9 cellular contexts compared by ENCODE assay signal in genomic region chr17:8118769-8119574, GRCh38. TPM values are rescaled to one million over a fixed set of nuclear protein-coding genes. Genes with fewer than 3 reads are reported as not detected.
DNase-seq lines count a peak whose midpoint lies in the region; ATAC-seq and TF ChIP-seq lines count a peak whose summit lies in the region.
"Had no signal": no experiment of that assay in that cellular context is flagged by ENCODE, and none has a peak within 500 bp of the region (broad histone marks: within the 10 kb centered on the region; RNA-seq: fewer than 3 reads in every experiment).

No MANE protein-coding gene starts in this region.

- peaks cover 16 to 61% (median 37%) of the 10 kb centered on the region in 4 donors for H3K4me1 Mint-ChIP-seq in CD4-positive, CD25-positive, alpha-beta regulatory T cell
- peaks cover 38% of the 10 kb centered on the region for H3K4me1 Mint-ChIP-seq in nephron

- H3K36me3 ChIP-seq in CD4-positive, CD25-positive, alpha-beta regulatory T cell (ENCODE audit: control insufficient read depth, insufficient read depth, low read length): no peaks in the 10 kb centered on the region

- peak overlapping the region; percentile 86 for H3K4me3 ChIP-seq in CD4-positive, CD25-positive, alpha-beta regulatory T cell (ENCODE audit: low read depth, low read length)

- H3K27me3 ChIP-seq in CD4-positive, CD25-positive, alpha-beta regulatory T cell (ENCODE audit: control insufficient read depth, insufficient read depth, low read length): peaks cover 22% of the 10 kb centered on the region

- peak overlapping the region; percentile 95 to 100 (median 99) for H3K27ac Mint-ChIP-seq in CD4-positive, CD25-positive, alpha-beta regulatory T cell
- H3K27ac Mint-ChIP-seq in nephron: peak overlapping the region; percentile 50 to 82 (median 78)

- H3K27ac ChIP-seq in CD4-positive, CD25-positive, alpha-beta regulatory T cell (ENCODE audit: insufficient read depth, low read length, poor library complexity, severe bottlenecking): peak overlapping the region; percentile 75

- peaks cover 82% of the 10 kb centered on the region for H3K27me3 Mint-ChIP-seq in CD4-positive, CD25-positive, alpha-beta regulatory T cell
- peaks cover 91% of the 10 kb centered on the region for H3K27me3 Mint-ChIP-seq in nephron (ENCODE audit: low read depth)

- H3K4me3 Mint-ChIP-seq in CD4-positive, CD25-positive, alpha-beta regulatory T cell: peak overlapping the region; percentile 93 to 98 (median 94)
- H3K4me3 Mint-ChIP-seq in nephron: peak overlapping the region; percentile 93 to 98 (median 97)

- ATAC-seq in CD4-positive, CD25-positive, alpha-beta regulatory T cell (ENCODE audit: low read depth in 2 of 2): peak; percentile 74
- peak; percentile 34 for ATAC-seq in GM21423 (IDR thresholded peaks at IDR 0.05; ENCODE audit: unreplicated experiment)

- H3K9me3 Mint-ChIP-seq in CD4-positive, CD25-positive, alpha-beta regulatory T cell: peaks cover 0 to 12% (median 0%) of the 10 kb centered on the region in 7 donors
- no peaks in the 10 kb centered on the region for H3K9me3 Mint-ChIP-seq in nephron

- peak; percentile 75 to 88 (median 80) for DNase-seq in CD4-positive, CD25-positive, alpha-beta regulatory T cell
- DNase-seq in LHCN-M2 (ENCODE audit: low read depth) (peak; percentile 81), SIG-M5 treated with dmso at 0.1 percent for 504 hours (lab: John Stamatoyannopoulos, UW; ENCODE audit: unreplicated experiment) (peak; percentile 77), activated gamma-delta T cell (lab: John Stamatoyannopoulos, UW) (peak; percentile 65), fibroblast of the conjunctiva (ENCODE audit: low read depth) (peak; percentile 77)
- DNase-seq in stimulated activated naive CD4-positive, alpha-beta T cell treated with Interleukin-2 at 50 U/mL for 16 hours (lab: John Stamatoyannopoulos, UW): peak; percentile 76

- H3K4me1 ChIP-seq in CD4-positive, CD25-positive, alpha-beta regulatory T cell (ENCODE audit: control insufficient read depth, insufficient read depth, low read length, poor library complexity, severe bottlenecking): peaks cover 57% of the 10 kb centered on the region

- no peaks in the 10 kb centered on the region for H3K9me3 ChIP-seq in CD4-positive, CD25-positive, alpha-beta regulatory T cell (ENCODE audit: control insufficient read depth in 2 of 2, low read length in 2 of 2)

- peak; percentile 87 to 89 (median 88) for TF ChIP-seq CTCF in nephron (IDR thresholded peaks at IDR 0.05; ENCODE audit: unreplicated experiment in 3 of 3)

- peaks cover 7% of the 10 kb centered on the region for H3K36me3 Mint-ChIP-seq in CD4-positive, CD25-positive, alpha-beta regulatory T cell
- no peaks in the 10 kb centered on the region for H3K36me3 Mint-ChIP-seq in nephron (ENCODE audit: low read depth)

RNA-seq across cellular contexts. Expression of gene ALOXE3, which starts 0.7 kb away (rescaled TPM):
- total RNA-seq in CD4-positive, CD25-positive, alpha-beta regulatory T cell: 0.15 TPM
- under 1 TPM in 3 of 4 donors, not detected in 1; 0.18 to 0.51 (median 0.42) TPM for polyA plus RNA-seq in CD4-positive, CD25-positive, alpha-beta regulatory T cell
- total RNA-seq in LHCN-M2 (2014; rRNA removed): not detected in 2 replicates
- 0.09 TPM for polyA plus RNA-seq in LHCN-M2 (2012)
- total RNA-seq: T-helper 1 cell treated with Interleukin-12 subunit alpha and Interleukin-12 subunit beta and Interleukin-4 antibody, amounts not matched to agents 30 ng/mL and 1 ng/mL, for 36 hours had no signal

RNA-seq across cellular contexts. Expression of gene HES7, which starts 4.9 kb away (rescaled TPM):
- total RNA-seq in CD4-positive, CD25-positive, alpha-beta regulatory T cell: not detected
- polyA plus RNA-seq in CD4-positive, CD25-positive, alpha-beta regulatory T cell: not detected
- 0.06 and 0.34 TPM in 2 replicates for total RNA-seq in LHCN-M2 (2014; rRNA removed)
- 0.29 TPM for polyA plus RNA-seq in LHCN-M2 (2012)

RNA-seq across cellular contexts. Expression of gene ALOX12B, which starts 31.5 kb away (rescaled TPM):
- total RNA-seq in CD4-positive, CD25-positive, alpha-beta regulatory T cell: not detected
- under 1 TPM in 3 of 4 donors, not detected in 1; 0.53 to 0.68 (median 0.67) TPM for polyA plus RNA-seq in CD4-positive, CD25-positive, alpha-beta regulatory T cell
- total RNA-seq in LHCN-M2 (2014; rRNA removed): 0.06 TPM in 1 of 2 replicates, not detected in the other
- not detected for polyA plus RNA-seq in LHCN-M2 (2012)
- total RNA-seq: T-helper 1 cell treated with Interleukin-12 subunit alpha and Interleukin-12 subunit beta and Interleukin-4 antibody, amounts not matched to agents 30 ng/mL and 1 ng/mL, for 36 hours had no signal

RNA-seq across cellular contexts. Expression of gene PER1, which starts 33.2 kb away (rescaled TPM):
- total RNA-seq in CD4-positive, CD25-positive, alpha-beta regulatory T cell: 1,740 TPM
- 1 to 10 TPM; 4.8 to 7.7 (median 6.2) TPM for polyA plus RNA-seq in CD4-positive, CD25-positive, alpha-beta regulatory T cell
- 12.6 and 18.2 TPM in 2 replicates for total RNA-seq in LHCN-M2 (2014; rRNA removed)
- polyA plus RNA-seq in LHCN-M2 (2012): 13.0 TPM

RNA-seq across cellular contexts. Expression of gene VAMP2, which starts 43.8 kb away (rescaled TPM):
- total RNA-seq in CD4-positive, CD25-positive, alpha-beta regulatory T cell: 205 TPM
- polyA plus RNA-seq in CD4-positive, CD25-positive, alpha-beta regulatory T cell: 10 to 100 TPM; 42.7 to 60.4 (median 59.3) TPM
- 3.8 and 4.6 TPM in 2 replicates for total RNA-seq in LHCN-M2 (2014; rRNA removed)
- polyA plus RNA-seq in LHCN-M2 (2012): 41.7 TPM

Comparison
In these comparisons a context has a peak if more than half of its experiments do, and no peak if none do; other contexts are left out.
1. Peak in every context shown above with its lines: DNase-seq, ATAC-seq, H3K4me3 ChIP-seq and H3K27ac ChIP-seq.